Comparison of ENCODE assay signal across 1 cellular context in the genomic region with DNA sequence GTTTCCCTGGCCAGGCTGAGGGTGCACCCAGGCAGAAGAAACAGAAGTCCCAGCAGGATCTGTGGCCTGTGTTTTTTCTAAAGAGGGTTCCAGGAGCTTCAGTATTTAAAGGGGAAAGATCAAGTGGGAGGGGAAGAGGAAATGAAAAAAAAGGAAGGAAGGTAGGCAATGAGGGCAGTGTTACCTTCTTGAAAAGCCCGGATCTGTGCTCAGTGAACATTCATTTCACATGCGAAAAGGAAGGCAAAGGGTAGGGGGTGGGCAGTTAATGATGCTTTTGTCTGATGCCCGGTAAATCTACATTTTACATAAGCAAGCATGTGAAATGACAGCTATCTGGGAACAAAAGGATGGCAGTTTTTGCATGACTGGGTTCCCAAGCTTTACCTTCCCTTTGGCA.
TF ChIP-seq lines count a peak whose summit lies in the region.

No MANE protein-coding gene starts in this region.

TF ChIP-seq in GM23338, 12 proteins besides CTCF, POLR2A, EP300 and RAD21 (continued from another document):
- no peak for TF ChIP-seq CREB1 (CRISPR knock-in tag; IDR thresholded peaks at IDR 0.05; ENCODE audit: low read depth)
- TF ChIP-seq STAT1 (IDR thresholded peaks at IDR 0.05; ENCODE audit: unreplicated experiment), result no peak
- TF ChIP-seq EZH2 (IDR thresholded peaks at IDR 0.05; ENCODE audit: low read depth, unreplicated experiment), result no peak
- TF ChIP-seq, protein P1, sequence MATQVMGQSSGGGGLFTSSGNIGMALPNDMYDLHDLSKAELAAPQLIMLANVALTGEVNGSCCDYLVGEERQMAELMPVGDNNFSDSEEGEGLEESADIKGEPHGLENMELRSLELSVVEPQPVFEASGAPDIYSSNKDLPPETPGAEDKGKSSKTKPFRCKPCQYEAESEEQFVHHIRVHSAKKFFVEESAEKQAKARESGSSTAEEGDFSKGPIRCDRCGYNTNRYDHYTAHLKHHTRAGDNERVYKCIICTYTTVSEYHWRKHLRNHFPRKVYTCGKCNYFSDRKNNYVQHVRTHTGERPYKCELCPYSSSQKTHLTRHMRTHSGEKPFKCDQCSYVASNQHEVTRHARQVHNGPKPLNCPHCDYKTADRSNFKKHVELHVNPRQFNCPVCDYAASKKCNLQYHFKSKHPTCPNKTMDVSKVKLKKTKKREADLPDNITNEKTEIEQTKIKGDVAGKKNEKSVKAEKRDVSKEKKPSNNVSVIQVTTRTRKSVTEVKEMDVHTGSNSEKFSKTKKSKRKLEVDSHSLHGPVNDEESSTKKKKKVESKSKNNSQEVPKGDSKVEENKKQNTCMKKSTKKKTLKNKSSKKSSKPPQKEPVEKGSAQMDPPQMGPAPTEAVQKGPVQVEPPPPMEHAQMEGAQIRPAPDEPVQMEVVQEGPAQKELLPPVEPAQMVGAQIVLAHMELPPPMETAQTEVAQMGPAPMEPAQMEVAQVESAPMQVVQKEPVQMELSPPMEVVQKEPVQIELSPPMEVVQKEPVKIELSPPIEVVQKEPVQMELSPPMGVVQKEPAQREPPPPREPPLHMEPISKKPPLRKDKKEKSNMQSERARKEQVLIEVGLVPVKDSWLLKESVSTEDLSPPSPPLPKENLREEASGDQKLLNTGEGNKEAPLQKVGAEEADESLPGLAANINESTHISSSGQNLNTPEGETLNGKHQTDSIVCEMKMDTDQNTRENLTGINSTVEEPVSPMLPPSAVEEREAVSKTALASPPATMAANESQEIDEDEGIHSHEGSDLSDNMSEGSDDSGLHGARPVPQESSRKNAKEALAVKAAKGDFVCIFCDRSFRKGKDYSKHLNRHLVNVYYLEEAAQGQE (IDR thresholded peaks at IDR 0.05; ENCODE audit: unreplicated experiment), result no peak
- no peak for TF ChIP-seq POLR2AphosphoS5 (IDR thresholded peaks at IDR 0.05; ENCODE audit: low read depth)
